ENCODE assay signal across 11 cellular contexts in the genomic region with DNA sequence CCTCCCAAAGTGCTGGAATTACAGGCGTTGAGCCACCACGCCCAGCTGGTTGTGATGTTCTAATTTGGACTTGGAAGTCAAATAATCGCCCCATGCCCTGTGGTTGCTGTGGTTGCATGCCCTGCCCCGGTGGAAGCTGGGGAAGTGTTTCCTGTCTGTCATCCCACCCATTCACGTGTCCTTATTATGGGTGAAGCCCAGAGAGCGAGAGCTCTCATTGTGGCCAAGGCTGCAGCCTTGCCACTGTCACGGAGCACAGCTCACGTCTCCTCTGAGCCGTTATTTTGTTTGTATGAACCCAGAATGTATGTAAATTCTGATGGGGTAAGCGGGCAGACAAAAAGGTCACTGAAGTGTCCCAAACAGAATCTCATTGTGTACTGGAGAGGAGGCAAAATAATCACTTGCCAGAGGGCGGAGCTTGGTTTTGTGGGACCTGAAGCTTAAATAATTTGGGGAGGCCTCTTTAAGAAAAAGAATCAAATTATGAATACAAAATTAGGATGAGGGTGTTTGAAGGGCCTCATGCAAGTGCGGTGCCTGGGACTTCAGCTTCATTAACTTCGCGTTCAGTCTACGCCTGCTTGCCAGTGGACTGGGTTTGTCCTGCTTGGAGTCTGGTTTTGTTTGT. TPM values are rescaled to one million over a fixed set of nuclear protein-coding genes. Genes with fewer than 3 reads are reported as not detected.
DNase-seq lines count a peak whose midpoint lies in the region; ATAC-seq and TF ChIP-seq lines count a peak whose summit lies in the region.
"Had no signal": no experiment of that assay in that cellular context is flagged by ENCODE, and none has a peak within 500 bp of the region (broad histone marks: within the 10 kb centered on the region; RNA-seq: fewer than 3 reads in every experiment).

No MANE protein-coding gene starts in this region.

- peaks cover 0 to 7% of the 10 kb centered on the region in 2 donors for H3K4me1 ChIP-seq in left lung
- H3K4me1 ChIP-seq in prostate gland (replicated peaks) = no peaks in the 10 kb centered on the region
- H3K4me1 ChIP-seq: gastroesophageal sphincter had no signal

- DNase-seq in C1 segment of cervical spinal cord (lab: John Stamatoyannopoulos, UW) (peak in 11 of 14 donors; percentile 24 to 71 (median 53)), left lung (no peak), NAMALWA (ENCODE audit: low spot score) (no peak), prostate gland (ENCODE audit: low spot score) (no peak), NCI-H2227 (lab: John Stamatoyannopoulos, UW; ENCODE audit: unreplicated experiment) (no peak)
- no peak for DNase-seq in activated T-cell treated with anti-CD3 and anti-CD28 coated beads, Interleukin-2, amount 50 U/mL, for 4 hours
- DNase-seq: NCI-H2081 treated with DMSO at 0.1 percent for 48 hours had no signal

- H3K4me3 ChIP-seq in left lung (no peak overlapping the region), prostate gland (no peak overlapping the region)
- H3K4me3 ChIP-seq: gastroesophageal sphincter, skin epidermis had no signal

- TF ChIP-seq CTCF in left lung (IDR thresholded peaks at IDR 0.05) = no peak
- TF ChIP-seq CTCF in prostate gland (IDR thresholded peaks at IDR 0.05) = no peak

- H3K4me3 Mint-ChIP-seq in activated T-cell treated with anti-CD3 and anti-CD28 coated beads, Interleukin-2, amount 50 U/mL, for 4 hours = peak overlapping the region; percentile 20

- H3K27me3 ChIP-seq in left lung = peaks cover 0 to 8% of the 10 kb centered on the region in 2 donors
- no peaks in the 10 kb centered on the region for H3K27me3 ChIP-seq in prostate gland (replicated peaks; ENCODE audit: insufficient read depth)
- H3K27me3 ChIP-seq: gastroesophageal sphincter had no signal

- no peaks in the 10 kb centered on the region for H3K36me3 ChIP-seq in KOPT-K1 (ENCODE audit: insufficient read depth, low read length)
- no peaks in the 10 kb centered on the region for H3K36me3 ChIP-seq in left lung
- H3K36me3 ChIP-seq in prostate gland = no peaks in the 10 kb centered on the region
- H3K36me3 ChIP-seq: gastroesophageal sphincter had no signal

- TF ChIP-seq POLR2A in prostate gland (IDR thresholded peaks at IDR 0.05) = no peak

- peaks cover 35% of the 10 kb centered on the region for H3K4me1 Mint-ChIP-seq in activated T-cell treated with anti-CD3 and anti-CD28 coated beads, Interleukin-2, amount 50 U/mL, for 4 hours (ENCODE audit: low read depth)

- ATAC-seq in activated T-cell treated with anti-CD3 and anti-CD28 coated beads, Interleukin-2, amount 50 U/mL, for 4 hours = peak; percentile 56 to 67
- ATAC-seq in left lung = peak; percentile 68
- ATAC-seq in GM21390 (IDR thresholded peaks at IDR 0.05; ENCODE audit: unreplicated experiment) = no peak
- ATAC-seq: gastroesophageal sphincter had no signal

- peaks cover 3% of the 10 kb centered on the region for H3K9me3 Mint-ChIP-seq in activated T-cell treated with anti-CD3 and anti-CD28 coated beads, Interleukin-2, amount 50 U/mL, for 4 hours

- peaks cover 4% of the 10 kb centered on the region for H3K9me3 ChIP-seq in KOPT-K1 (ENCODE audit: insufficient read depth, low read length, poor library complexity, severe bottlenecking)
- peaks cover 0 to 5% of the 10 kb centered on the region in 2 donors for H3K9me3 ChIP-seq in left lung
- no peaks in the 10 kb centered on the region for H3K9me3 ChIP-seq in prostate gland

- 60% methylated on average over 15 of the region's 15 CpGs for WGBS in prostate gland

- intact Hi-C loops in left lung (cut with DNase I) (no loop called here), prostate gland (cut with DNase I) (no loop called here)

- H3K36me3 Mint-ChIP-seq in activated T-cell treated with anti-CD3 and anti-CD28 coated beads, Interleukin-2, amount 50 U/mL, for 4 hours (ENCODE audit: insufficient read depth) = no peaks in the 10 kb centered on the region

- H3K27ac ChIP-seq in KOPT-K1 (ENCODE audit: low read depth, low read length, poor library complexity, severe bottlenecking) (peak overlapping the region; percentile 23), left lung (no peak overlapping the region), prostate gland (no peak overlapping the region)
- H3K27ac ChIP-seq: gastroesophageal sphincter, skin epidermis had no signal

- H3K27me3 Mint-ChIP-seq in activated T-cell treated with anti-CD3 and anti-CD28 coated beads, Interleukin-2, amount 50 U/mL, for 4 hours (ENCODE audit: low read depth) = no peaks in the 10 kb centered on the region

RNA-seq across cellular contexts. Expression of gene TREH, which starts 25.8 kb away (rescaled TPM):
- not detected for total RNA-seq in activated T-cell treated with anti-CD3 and anti-CD28 coated beads, Interleukin-2, amount 50 U/mL, for 4 hours
- total RNA-seq in left lung (not detected), prostate gland (1 to 10 TPM in 1 of 2 donors, not detected in 1; 2.4 TPM)
- total RNA-seq: gastroesophageal sphincter had no signal

Comparison
In these comparisons a context has a peak if more than half of its experiments do, and no peak if none do; other contexts are left out.
1. DNase-seq: peak in C1 segment of cervical spinal cord (11 of 14); none in activated T-cell treated with anti-CD3 and anti-CD28 coated beads, Interleukin-2, amount 50 U/mL, for 4 hours (single experiment), left lung (0 of 2), NAMALWA (single experiment), prostate gland (single experiment) and NCI-H2227 (single experiment).